8 cellular contexts compared by ENCODE assay signal in genomic region chr13:96817336-96817941, GRCh38.
DNase-seq lines count a peak whose midpoint lies in the region; ATAC-seq, FAIRE-seq and TF ChIP-seq lines count a peak whose summit lies in the region.

No MANE protein-coding gene starts in this region.

- FAIRE-seq in astrocyte (lab: Jason Lieb, UNC) (no peak), HepG2 (lab: Jason Lieb, UNC) (no peak)

- TF ChIP-seq EP300 in HepG2 (IDR thresholded peaks at IDR 0.05; ENCODE audit: low read depth in 2 of 2, low read length in 2 of 2) (no peak), HepG2 (CRISPR knock-in tag; IDR thresholded peaks at IDR 0.05; ENCODE audit: borderline replicate concordance) (no peak)

- no peak overlapping the region for H2AK5ac ChIP-seq in IMR-90 (ENCODE audit: low read depth, low read length)

- no peak for TF ChIP-seq POLR2A in IMR-90 (IDR thresholded peaks at IDR 0.05; ENCODE audit: low read depth, low read length)
- no peak for TF ChIP-seq POLR2A in HepG2 (IDR thresholded peaks at IDR 0.05; ENCODE audit: insufficient read depth in 1 of 2, low read depth in 2 of 2, low read length in 2 of 2)

- dilution Hi-C loops in IMR-90 (cut with HindIII; ENCODE audit: low sequenced_read_pairs, unreplicated experiment), result no loop called here

- H3K4me3 Mint-ChIP-seq in astrocyte (ENCODE audit: unreplicated experiment), result no peak overlapping the region

- no peak overlapping the region for H4K5ac ChIP-seq in IMR-90 (ENCODE audit: low read depth, low read length)

- no peaks in the 10 kb centered on the region for H3K79me1 ChIP-seq in IMR-90 (ENCODE audit: low read depth in 1 of 2, low read length in 2 of 2)

- TF ChIP-seq CTCF in BE2C (IDR thresholded peaks at IDR 0.05; ENCODE audit: low read depth, low read length) (peak; percentile 67), IMR-90 (conservative IDR thresholded peaks at IDR 0.05; ENCODE audit: low read depth, low read length) (peak; percentile 45), astrocyte (IDR thresholded peaks at IDR 0.05; ENCODE audit: insufficient read depth, low read depth, low read length) (peak; percentile 47), HepG2 (CRISPR knock-in tag; IDR thresholded peaks at IDR 0.05) (no peak)

- H4K20me1 ChIP-seq in IMR-90 (ENCODE audit: insufficient read depth, low read length), result no peaks in the 10 kb centered on the region
- H4K20me1 ChIP-seq in astrocyte (ENCODE audit: insufficient read depth, low read length), result no peaks in the 10 kb centered on the region
- H4K20me1 ChIP-seq in HepG2 (ENCODE audit: insufficient read depth, low read length), result no peaks in the 10 kb centered on the region

- no peaks in the 10 kb centered on the region for H3K9me1 ChIP-seq in IMR-90 (ENCODE audit: insufficient read depth, low read length)

- H3K4me3 ChIP-seq in BE2C (ENCODE audit: low read depth, low read length), result no peak overlapping the region
- no peak overlapping the region for H3K4me3 ChIP-seq in IMR-90 (ENCODE audit: insufficient read depth, low read depth, low read length)
- H3K4me3 ChIP-seq in astrocyte (ENCODE audit: insufficient read depth, low read depth, low read length), result no peak overlapping the region
- no peak overlapping the region for H3K4me3 ChIP-seq in HepG2 (replicated peaks in 1 of 3; ENCODE audit: insufficient read depth in 1 of 3, low read depth in 2 of 3, low read length in 3 of 3)

- no peaks in the 10 kb centered on the region for H3K36me3 Mint-ChIP-seq in astrocyte (ENCODE audit: low read depth, unreplicated experiment)

- H2AFZ ChIP-seq in IMR-90 (replicated peaks; ENCODE audit: low read length, poor library complexity) (no peak overlapping the region), astrocyte (ENCODE audit: low read depth, low read length) (no peak overlapping the region), HepG2 (ENCODE audit: low read length) (no peak overlapping the region)

- no peak overlapping the region for H2BK5ac ChIP-seq in IMR-90 (ENCODE audit: low read depth, low read length, poor library complexity, severe bottlenecking)

- in situ Hi-C loops in IMR-90 (cut with MboI; ENCODE audit: low sequenced_read_pairs), result loop anchor here (25.0 kb wide), 1 partner anchor 780 kb away; no protein-coding TSS in a partner anchor
- in situ Hi-C loops in HepG2 (cut with HindIII; ENCODE audit: extremely low pct_ligation_motif_present, low pct_unique_long_range_greater_than_20kb), result loop anchor here (10.0 kb wide), 2 partner anchors 673 to 783 kb away; no protein-coding TSS in a partner anchor

- H3K27me3 ChIP-seq in BE2C, result no peaks in the 10 kb centered on the region
- no peaks in the 10 kb centered on the region for H3K27me3 ChIP-seq in IMR-90 (ENCODE audit: control insufficient read depth, insufficient read depth, low read length)
- H3K27me3 ChIP-seq in astrocyte (ENCODE audit: insufficient read depth, low read length), result no peaks in the 10 kb centered on the region
- H3K27me3 ChIP-seq in HepG2 (ENCODE audit: control insufficient read depth in 1 of 2, insufficient read depth in 2 of 2, low read length in 2 of 2), result no peaks in the 10 kb centered on the region

- no peak overlapping the region for H3K14ac ChIP-seq in IMR-90 (replicated peaks; ENCODE audit: low read depth, low read length)

- H4K8ac ChIP-seq in IMR-90 (ENCODE audit: low read depth in 2 of 2, low read length in 2 of 2), result no peak overlapping the region

- H3K36me3 ChIP-seq in BE2C (no peaks in the 10 kb centered on the region), IMR-90 (ENCODE audit: control insufficient read depth, insufficient read depth, low read length) (no peaks in the 10 kb centered on the region), astrocyte (ENCODE audit: insufficient read depth, low read length) (no peaks in the 10 kb centered on the region), HepG2 (replicated peaks in 1 of 2; ENCODE audit: control insufficient read depth in 1 of 2, insufficient read depth in 2 of 2, low read length in 2 of 2) (no peaks in the 10 kb centered on the region)

- H3K27ac ChIP-seq in IMR-90 (ENCODE audit: insufficient read depth, low read length) (no peak overlapping the region), astrocyte (ENCODE audit: low read depth, low read length) (no peak overlapping the region), HepG2 (ENCODE audit: extremely low read length, insufficient read depth, low read length) (no peak overlapping the region)

- ATAC-seq in IMR-90 (ENCODE audit: low read depth) (no peak), HepG2 (no peak), HG03457 (IDR thresholded peaks at IDR 0.05; ENCODE audit: unreplicated experiment) (no peak), HG02885 (IDR thresholded peaks at IDR 0.05; ENCODE audit: poor library complexity, unreplicated experiment) (no peak), GM21723 (IDR thresholded peaks at IDR 0.05; ENCODE audit: unreplicated experiment) (no peak)

- H3K9me3 Mint-ChIP-seq in astrocyte (ENCODE audit: unreplicated experiment), result peaks cover 2% of the 10 kb centered on the region

- H3K9me3 ChIP-seq in BE2C (no peaks in the 10 kb centered on the region), IMR-90 (ENCODE audit: control insufficient read depth, insufficient read depth, low read length) (no peaks in the 10 kb centered on the region), astrocyte (ENCODE audit: insufficient read depth, low read depth, low read length) (no peaks in the 10 kb centered on the region), HepG2 (ENCODE audit: low read length) (0 out of 2 replicates have a peak, but pooled peaks cover 5% of the 10 kb centered on the region)

- no peak overlapping the region for H3K56ac ChIP-seq in IMR-90 (ENCODE audit: extremely low read depth, insufficient read depth, low read length)

- no peak overlapping the region for H3K4ac ChIP-seq in IMR-90 (ENCODE audit: low read depth, low read length)

- H3K27ac Mint-ChIP-seq in astrocyte (ENCODE audit: unreplicated experiment), result no peak overlapping the region

- DNase-seq in BE2C (no peak), IMR-90 (peak; percentile 10), astrocyte (ENCODE audit: low read depth) (no peak), HepG2 (ENCODE audit: low spot score) (peak; percentile 6), NOMO-1 (lab: John Stamatoyannopoulos, UW; ENCODE audit: unreplicated experiment in 2 of 2) (no peak)

- no TSS peak for BruUV-seq in IMR-90 (replicated peaks; lab: Mats Ljungman, UMichigan)
- no TSS peak for BruUV-seq in HepG2 (replicated peaks; lab: Mats Ljungman, UMichigan)

- H3K27me3 Mint-ChIP-seq in astrocyte (ENCODE audit: low read depth, unreplicated experiment), result no peaks in the 10 kb centered on the region

- H3K79me2 ChIP-seq in astrocyte (ENCODE audit: insufficient read depth, low read length) (no peaks in the 10 kb centered on the region), HepG2 (ENCODE audit: insufficient read depth, low read length) (no peaks in the 10 kb centered on the region)

- intact Hi-C loops in IMR-90 (cut with micrococcal nuclease), result loop anchor here (5.0 kb wide), 1 partner anchor 795 kb away; no protein-coding TSS in a partner anchor
- intact Hi-C loops in HepG2 (cut with micrococcal nuclease; ENCODE audit: unreplicated experiment), result loop anchor here (1.0 kb wide), 1 partner anchor 797 kb away; no protein-coding TSS in a partner anchor

- H3K18ac ChIP-seq in IMR-90 (ENCODE audit: low read depth, low read length), result no peak overlapping the region

- no peak overlapping the region for H2BK15ac ChIP-seq in IMR-90 (ENCODE audit: low read depth, low read length)

- peaks cover 5% of the 10 kb centered on the region for H3K4me1 Mint-ChIP-seq in astrocyte (ENCODE audit: low read depth, unreplicated experiment)

- H3K4me2 ChIP-seq in IMR-90 (ENCODE audit: low read depth, low read length) (no peak overlapping the region), astrocyte (ENCODE audit: low read length) (no peak overlapping the region), HepG2 (ENCODE audit: low read depth, low read length) (no peak overlapping the region)

- no peak overlapping the region for H2BK20ac ChIP-seq in IMR-90 (ENCODE audit: low read depth, low read length)

- H2AK9ac ChIP-seq in IMR-90 (replicated peaks; ENCODE audit: low read depth, low read length, poor library complexity), result no peak overlapping the region

- CTCF ChIA-PET in IMR-90 (lab: Yijun Ruan, JAX) (interaction anchor here (0.6 to 1.6 kb wide), 5 partner anchors 13 to 797 kb away, joined by 3 to 8 read pairs (median 5); no protein-coding TSS in a partner anchor), HepG2 (lab: Yijun Ruan, JAX; ENCODE audit: low intra/inter-chr PET ratio, low total read pairs) (interaction anchor here (1.3 kb wide), 1 partner anchor 797 kb away, joined by 6 read pairs; no protein-coding TSS in a partner anchor)

- H4K91ac ChIP-seq in IMR-90 (ENCODE audit: insufficient read depth, low read depth, low read length), result no peak overlapping the region

- POLR2A ChIA-PET in IMR-90 (lab: Charles Lee; ENCODE audit: unreplicated experiment), result no interaction called here
- POLR2A ChIA-PET in HepG2 (lab: Yijun Ruan, JAX), result interaction anchor here (0.7 kb wide), 1 partner anchor 798 kb away, joined by 3 read pairs; no protein-coding TSS in a partner anchor

- no peak overlapping the region for H2BK120ac ChIP-seq in IMR-90 (ENCODE audit: low read depth, low read length)

- no CpG with 5 or more reads among the region's 4 CpGs for WGBS in IMR-90 (ENCODE audit: extremely low coverage in 2 of 2, insufficient read length in 1 of 2), 2 experiments
- WGBS in HepG2 (ENCODE audit: low lambda C conversion rate), result 3% methylated on average over 4 of the region's 4 CpGs

- no peak overlapping the region for H3K9ac ChIP-seq in IMR-90 (ENCODE audit: low read depth, low read length)
- no peak overlapping the region for H3K9ac ChIP-seq in astrocyte (ENCODE audit: low read length)
- H3K9ac ChIP-seq in HepG2 (ENCODE audit: insufficient read depth, low read depth, low read length), result no peak overlapping the region

- H3K23ac ChIP-seq in IMR-90 (ENCODE audit: low read depth, low read length), result no peak overlapping the region

- H3K4me1 ChIP-seq in BE2C (peaks cover 6% of the 10 kb centered on the region), IMR-90 (ENCODE audit: control insufficient read depth, insufficient read depth, low read length) (no peaks in the 10 kb centered on the region), astrocyte (ENCODE audit: insufficient read depth, low read length) (no peaks in the 10 kb centered on the region), HepG2 (ENCODE audit: insufficient read depth, low read length) (no peaks in the 10 kb centered on the region)

- TF ChIP-seq RAD21 in IMR-90 (IDR thresholded peaks at IDR 0.05; ENCODE audit: low read length), result peak; percentile 29
- TF ChIP-seq RAD21 in HepG2 (CRISPR knock-in tag; IDR thresholded peaks at IDR 0.05), result 0 out of 2 replicates have a peak, but pooled peaks have one; percentile 13

TF ChIP-seq in HepG2, 621 proteins besides CTCF, POLR2A, EP300 and RAD21 (continues in another document):
- TF ChIP-seq STAG1 (CRISPR knock-in tag; IDR thresholded peaks at IDR 0.05) (peak; percentile 47), ERF (CRISPR knock-in tag; IDR thresholded peaks at IDR 0.05) (no peak), ZBTB42 (CRISPR knock-in tag; IDR thresholded peaks at IDR 0.05) (no peak), SMC3 (IDR thresholded peaks at IDR 0.05; ENCODE audit: low read length) (0 out of 2 replicates have a peak, but pooled peaks have one; percentile 35), ASH2L (IDR thresholded peaks at IDR 0.05; ENCODE audit: insufficient read length, low read depth, low read length) (no peak), FOXK2 (IDR thresholded peaks at IDR 0.05) (no peak), ZNF75D (CRISPR knock-in tag; IDR thresholded peaks at IDR 0.05; ENCODE audit: borderline replicate concordance) (no peak)

Comparison
In these comparisons a context has a peak if more than half of its experiments do, and no peak if none do; other contexts are left out.
1. DNase-seq: peak in IMR-90 (single experiment) and HepG2 (single experiment); none in BE2C (single experiment), astrocyte (single experiment) and NOMO-1 (0 of 2).